1 cellular context compared by ENCODE assay signal in genomic region chr3:116350119-116350733, GRCh38.
TF ChIP-seq lines count a peak whose summit lies in the region.

No MANE protein-coding gene starts in this region.

TF ChIP-seq in SK-N-SH, 30 proteins besides CTCF, POLR2A, EP300 and RAD21 (continued from another document):
- no peak for TF ChIP-seq ZBTB33 (IDR thresholded peaks at IDR 0.05; ENCODE audit: borderline replicate concordance, low read depth)
- peak; percentile 86 for TF ChIP-seq TCF12 (IDR thresholded peaks at IDR 0.05)
- TF ChIP-seq MXI1 (IDR thresholded peaks at IDR 0.05; ENCODE audit: low read depth, low read length), result no peak
- peak; percentile 81 for TF ChIP-seq JUND (IDR thresholded peaks at IDR 0.05)
- TF ChIP-seq FOSL2 (IDR thresholded peaks at IDR 0.05; ENCODE audit: borderline replicate concordance, low read depth), result peak; percentile 64; the same call in 1 of the 2 replicates
- TF ChIP-seq GABPA (IDR thresholded peaks at IDR 0.05; ENCODE audit: low read depth), result no peak
- TF ChIP-seq TAF1 (IDR thresholded peaks at IDR 0.05; ENCODE audit: borderline replicate concordance, low read depth, low read length), result no peak
- TF ChIP-seq NRF1 (IDR thresholded peaks at IDR 0.05; ENCODE audit: low read depth, low read length), result no peak
- TF ChIP-seq USF1 (IDR thresholded peaks at IDR 0.05; ENCODE audit: borderline replicate concordance, low read depth), result no peak
- no peak for TF ChIP-seq MAX (IDR thresholded peaks at IDR 0.05; ENCODE audit: low read depth)
- no peak for TF ChIP-seq USF2 (IDR thresholded peaks at IDR 0.05; ENCODE audit: borderline replicate concordance, low read depth, low read length)
- peak; percentile 38; the same call in 1 of the 2 replicates for TF ChIP-seq RXRA (IDR thresholded peaks at IDR 0.05; ENCODE audit: borderline replicate concordance, low read depth)
- TF ChIP-seq NFIC (IDR thresholded peaks at IDR 0.05; ENCODE audit: borderline replicate concordance), result peak; percentile 66; the same call in 1 of the 2 replicates
- TF ChIP-seq POLR2AphosphoS5 (IDR thresholded peaks at IDR 0.05; ENCODE audit: low read depth, low read length), result no peak
